In genomic region chr2:152062130-152063091, GRCh38 we compare ENCODE assay signal across 8 cellular contexts. TPM values are rescaled to one million over a fixed set of nuclear protein-coding genes. Genes with fewer than 3 reads are reported as not detected.
DNase-seq lines count a peak whose midpoint lies in the region; ATAC-seq and TF ChIP-seq lines count a peak whose summit lies in the region.

No MANE protein-coding gene starts in this region.

- H3K4me2 ChIP-seq in smooth muscle cell, result peak overlapping the region; percentile 67

- no peaks in the 10 kb centered on the region for H3K9me3 ChIP-seq in smooth muscle cell (replicated peaks; ENCODE audit: low read depth)

- peak overlapping the region; percentile 93 for H3K27ac ChIP-seq in smooth muscle cell (ENCODE audit: low read depth)

- ATAC-seq in GM18519 (IDR thresholded peaks at IDR 0.05; ENCODE audit: low FRiP score, unreplicated experiment) (peak; percentile 82), HG02870 (IDR thresholded peaks at IDR 0.05; ENCODE audit: unreplicated experiment) (peak; percentile 78), esophagus mucosa (peak; percentile 78)
- ATAC-seq in activated naive CD8-positive, alpha-beta T cell treated with anti-CD3 and anti-CD28 coated beads, Interleukin-2, amount 50 U/mL, for 24 hours, result no peak

- H3K9ac ChIP-seq in smooth muscle cell (ENCODE audit: low read depth), result peak overlapping the region; percentile 65

- H3K4me1 ChIP-seq in smooth muscle cell (ENCODE audit: low read depth), result peaks cover 4% of the 10 kb centered on the region

- no peak for DNase-seq in smooth muscle cell (lab: John Stamatoyannopoulos, UW; ENCODE audit: unreplicated experiment)
- DNase-seq in activated naive CD8-positive, alpha-beta T cell treated with anti-CD3 and anti-CD28 coated beads, Interleukin-2, amount 50 U/mL, for 24 hours, result no peak
- no peak for DNase-seq in KG1 (lab: John Stamatoyannopoulos, UW)
- DNase-seq in iPS-NIHi11 (ENCODE audit: low spot score), result no peak
- DNase-seq in activated naive CD4-positive, alpha-beta T cell treated with anti-CD3 and anti-CD28 coated beads, Interleukin-2, amount 10 ng/mL, durations not matched to agents 7 days and 5 days, result no peak

- no peaks in the 10 kb centered on the region for H3K36me3 ChIP-seq in smooth muscle cell (ENCODE audit: low read depth)

- H3K4me1 Mint-ChIP-seq in activated naive CD8-positive, alpha-beta T cell treated with anti-CD3 and anti-CD28 coated beads, Interleukin-2, amount 50 U/mL, for 24 hours, result no peaks in the 10 kb centered on the region
- H3K4me1 Mint-ChIP-seq in activated naive CD4-positive, alpha-beta T cell treated with anti-CD3 and anti-CD28 coated beads, Interleukin-2, amount 10 ng/mL, durations not matched to agents 7 days and 5 days, result no peaks in the 10 kb centered on the region

- H3K79me2 ChIP-seq in smooth muscle cell (ENCODE audit: low read depth), result no peaks in the 10 kb centered on the region

- H3K27ac Mint-ChIP-seq in activated naive CD8-positive, alpha-beta T cell treated with anti-CD3 and anti-CD28 coated beads, Interleukin-2, amount 50 U/mL, for 24 hours, result no peak overlapping the region
- H3K27ac Mint-ChIP-seq in activated naive CD4-positive, alpha-beta T cell treated with anti-CD3 and anti-CD28 coated beads, Interleukin-2, amount 10 ng/mL, durations not matched to agents 7 days and 5 days, result no peak overlapping the region

- no peaks in the 10 kb centered on the region for H3K27me3 ChIP-seq in smooth muscle cell (ENCODE audit: low read depth)

- no peaks in the 10 kb centered on the region for H3F3A ChIP-seq in smooth muscle cell (ENCODE audit: low read depth)

- no peak overlapping the region for H2AFZ ChIP-seq in smooth muscle cell (ENCODE audit: low read depth)

- peaks cover 3% of the 10 kb centered on the region for H3K36me3 Mint-ChIP-seq in activated naive CD8-positive, alpha-beta T cell treated with anti-CD3 and anti-CD28 coated beads, Interleukin-2, amount 50 U/mL, for 24 hours (ENCODE audit: low read depth)
- no peaks in the 10 kb centered on the region for H3K36me3 Mint-ChIP-seq in activated naive CD4-positive, alpha-beta T cell treated with anti-CD3 and anti-CD28 coated beads, Interleukin-2, amount 10 ng/mL, durations not matched to agents 7 days and 5 days

- peaks cover 6% of the 10 kb centered on the region for H3K27me3 Mint-ChIP-seq in activated naive CD8-positive, alpha-beta T cell treated with anti-CD3 and anti-CD28 coated beads, Interleukin-2, amount 50 U/mL, for 24 hours
- H3K27me3 Mint-ChIP-seq in activated naive CD4-positive, alpha-beta T cell treated with anti-CD3 and anti-CD28 coated beads, Interleukin-2, amount 10 ng/mL, durations not matched to agents 7 days and 5 days, result peaks cover 16% of the 10 kb centered on the region

- CTCF ChIA-PET in activated naive CD4-positive, alpha-beta T cell treated with anti-CD3 and anti-CD28 coated beads, Interleukin-2, amount 10 ng/mL, durations not matched to agents 7 days and 5 days (lab: Charles Lee), result no interaction called here

- no peak overlapping the region for H3K4me3 Mint-ChIP-seq in activated naive CD8-positive, alpha-beta T cell treated with anti-CD3 and anti-CD28 coated beads, Interleukin-2, amount 50 U/mL, for 24 hours
- H3K4me3 Mint-ChIP-seq in activated naive CD4-positive, alpha-beta T cell treated with anti-CD3 and anti-CD28 coated beads, Interleukin-2, amount 10 ng/mL, durations not matched to agents 7 days and 5 days, result no peak overlapping the region

- no peak overlapping the region for H3K4me3 ChIP-seq in smooth muscle cell

- 70% methylated on average over 7 of the region's 7 CpGs for WGBS in smooth muscle cell (ENCODE audit: low lambda C conversion rate)

- peaks cover 7% of the 10 kb centered on the region for H3K9me3 Mint-ChIP-seq in activated naive CD8-positive, alpha-beta T cell treated with anti-CD3 and anti-CD28 coated beads, Interleukin-2, amount 50 U/mL, for 24 hours
- H3K9me3 Mint-ChIP-seq in activated naive CD4-positive, alpha-beta T cell treated with anti-CD3 and anti-CD28 coated beads, Interleukin-2, amount 10 ng/mL, durations not matched to agents 7 days and 5 days, result peaks cover 4% of the 10 kb centered on the region

- TF ChIP-seq CTCF in smooth muscle cell (IDR thresholded peaks at IDR 0.05; ENCODE audit: borderline replicate concordance, insufficient read depth, poor library complexity, severe bottlenecking), result no peak

- H4K20me1 ChIP-seq in smooth muscle cell (ENCODE audit: low read depth), result no peaks in the 10 kb centered on the region

RNA-seq across cellular contexts. Expression of gene CACNB4, which starts 36.4 kb away (rescaled TPM):
- 9.6 TPM for total RNA-seq in esophagus mucosa
- 1.2 and 1.4 TPM in 2 replicates for total RNA-seq in smooth muscle cell
- polyA plus RNA-seq in smooth muscle cell, result 0.06 and 0.32 TPM in 2 replicates
